In genomic region chr15:62758952-62759349, GRCh38 we compare ENCODE assay signal across 15 cellular contexts.
DNase-seq lines count a peak whose midpoint lies in the region; ATAC-seq and TF ChIP-seq lines count a peak whose summit lies in the region.
"Had no signal": no experiment of that assay in that cellular context is flagged by ENCODE, and none has a peak within 500 bp of the region (broad histone marks: within the 10 kb centered on the region; RNA-seq: fewer than 3 reads in every experiment).

No MANE protein-coding gene starts in this region.

- H3K4me3 ChIP-seq in HUES64 (ENCODE audit: low read length) (no peak overlapping the region), coronary artery (no peak overlapping the region)
- H3K4me3 ChIP-seq: hepatocyte, MG63, SJCRH30 had no signal

- DNase-seq in coronary artery (ENCODE audit: low spot score): peak; percentile 36
- DNase-seq in activated CD4-positive, CD25-positive, alpha-beta regulatory T cell treated with anti-CD3 and anti-CD28 coated beads, Interleukin-2, amount 50 U/mL, for 72 hours: no peak
- DNase-seq in NCI-H2196 (lab: John Stamatoyannopoulos, UW; ENCODE audit: unreplicated experiment): no peak
- DNase-seq in activated CD8-positive, alpha-beta memory T cell treated with anti-CD3 and anti-CD28 coated beads, Interleukin-2, amount 10 ng/mL, durations not matched to agents 7 days and 5 days: no peak
- DNase-seq in activated T-helper 1 cell treated with anti-CD3 and anti-CD28 coated beads, Interleukin-12 subunit alpha, Interleukin-12 subunit beta, Interleukin-2, Interleukin-4 antibody, amounts not matched to agents 30 ng/mL and 10 ng/mL and 1 ng/mL, durations not matched to agents 14 hours and 24 hours and 36 hours (ENCODE audit: low spot score): no peak
- DNase-seq: activated naive CD4-positive, alpha-beta T cell; central memory CD4-positive, alpha-beta T cell; MG63; SJCRH30 had no signal

- H3K27me3 ChIP-seq in HUES64 (ENCODE audit: insufficient read depth, low read length): no peaks in the 10 kb centered on the region
- H3K27me3 ChIP-seq in layer of hippocampus (ENCODE audit: control insufficient read depth, insufficient read depth, low read length): no peaks in the 10 kb centered on the region
- H3K27me3 ChIP-seq: hepatocyte, MG63, SJCRH30 had no signal

- H3K36me3 ChIP-seq in HUES64 (ENCODE audit: insufficient read depth, low read length): peaks cover 10% of the 10 kb centered on the region

- no peaks in the 10 kb centered on the region for H3K9me3 Mint-ChIP-seq in activated CD8-positive, alpha-beta memory T cell treated with anti-CD3 and anti-CD28 coated beads, Interleukin-2, amount 10 ng/mL, durations not matched to agents 7 days and 5 days (ENCODE audit: low read depth)
- no peaks in the 10 kb centered on the region for H3K9me3 Mint-ChIP-seq in activated T-helper 1 cell treated with anti-CD3 and anti-CD28 coated beads, Interleukin-12 subunit alpha, Interleukin-12 subunit beta, Interleukin-2, Interleukin-4 antibody, amounts not matched to agents 30 ng/mL and 10 ng/mL and 1 ng/mL, durations not matched to agents 14 hours and 24 hours and 36 hours
- H3K9me3 Mint-ChIP-seq: stimulated activated naive CD8-positive, alpha-beta T cell treated with anti-CD3 and anti-CD28 coated beads, Interleukin-15, Interleukin-2, amounts not matched to agents 100 ng/mL and 50 ng/mL, for 24 hours had no signal

- H3K27ac Mint-ChIP-seq in activated CD8-positive, alpha-beta memory T cell treated with anti-CD3 and anti-CD28 coated beads, Interleukin-2, amount 10 ng/mL, durations not matched to agents 7 days and 5 days: no peak overlapping the region
- H3K27ac Mint-ChIP-seq in activated T-helper 1 cell treated with anti-CD3 and anti-CD28 coated beads, Interleukin-12 subunit alpha, Interleukin-12 subunit beta, Interleukin-2, Interleukin-4 antibody, amounts not matched to agents 30 ng/mL and 10 ng/mL and 1 ng/mL, durations not matched to agents 14 hours and 24 hours and 36 hours: no peak overlapping the region
- H3K27ac Mint-ChIP-seq: B cell; stimulated activated naive CD8-positive, alpha-beta T cell treated with anti-CD3 and anti-CD28 coated beads, Interleukin-15, Interleukin-2, amounts not matched to agents 100 ng/mL and 50 ng/mL, for 24 hours had no signal

- H3K4me3 Mint-ChIP-seq in activated CD8-positive, alpha-beta memory T cell treated with anti-CD3 and anti-CD28 coated beads, Interleukin-2, amount 10 ng/mL, durations not matched to agents 7 days and 5 days: no peak overlapping the region
- no peak overlapping the region for H3K4me3 Mint-ChIP-seq in activated T-helper 1 cell treated with anti-CD3 and anti-CD28 coated beads, Interleukin-12 subunit alpha, Interleukin-12 subunit beta, Interleukin-2, Interleukin-4 antibody, amounts not matched to agents 30 ng/mL and 10 ng/mL and 1 ng/mL, durations not matched to agents 14 hours and 24 hours and 36 hours
- H3K4me3 Mint-ChIP-seq: B cell; stimulated activated naive CD8-positive, alpha-beta T cell treated with anti-CD3 and anti-CD28 coated beads, Interleukin-15, Interleukin-2, amounts not matched to agents 100 ng/mL and 50 ng/mL, for 24 hours had no signal

- H3K36me3 Mint-ChIP-seq in activated CD8-positive, alpha-beta memory T cell treated with anti-CD3 and anti-CD28 coated beads, Interleukin-2, amount 10 ng/mL, durations not matched to agents 7 days and 5 days: no peaks in the 10 kb centered on the region
- no peaks in the 10 kb centered on the region for H3K36me3 Mint-ChIP-seq in activated T-helper 1 cell treated with anti-CD3 and anti-CD28 coated beads, Interleukin-12 subunit alpha, Interleukin-12 subunit beta, Interleukin-2, Interleukin-4 antibody, amounts not matched to agents 30 ng/mL and 10 ng/mL and 1 ng/mL, durations not matched to agents 14 hours and 24 hours and 36 hours (ENCODE audit: low read depth)

- H3K27ac ChIP-seq in HUES64 (ENCODE audit: low read depth, low read length) (peak overlapping the region; percentile 83; the same call in 1 of the 2 replicates), coronary artery (peak overlapping the region; percentile 42 to 70), layer of hippocampus (ENCODE audit: low read depth, low read length) (peak overlapping the region; percentile 78), temporal lobe (ENCODE audit: low read depth, low read length) (peak overlapping the region; percentile 88)
- H3K27ac ChIP-seq: hepatocyte, SJCRH30 had no signal

- no peak for TF ChIP-seq CTCF in coronary artery (IDR thresholded peaks at IDR 0.05)

- H3K9ac ChIP-seq in HUES64 (ENCODE audit: low read depth, low read length): no peak overlapping the region

- 85% methylated on average over 4 of the region's 4 CpGs for WGBS in HUES64

- H3K27me3 Mint-ChIP-seq in activated CD8-positive, alpha-beta memory T cell treated with anti-CD3 and anti-CD28 coated beads, Interleukin-2, amount 10 ng/mL, durations not matched to agents 7 days and 5 days: no peaks in the 10 kb centered on the region
- no peaks in the 10 kb centered on the region for H3K27me3 Mint-ChIP-seq in activated T-helper 1 cell treated with anti-CD3 and anti-CD28 coated beads, Interleukin-12 subunit alpha, Interleukin-12 subunit beta, Interleukin-2, Interleukin-4 antibody, amounts not matched to agents 30 ng/mL and 10 ng/mL and 1 ng/mL, durations not matched to agents 14 hours and 24 hours and 36 hours (ENCODE audit: insufficient read depth)
- H3K27me3 Mint-ChIP-seq: stimulated activated naive CD8-positive, alpha-beta T cell treated with anti-CD3 and anti-CD28 coated beads, Interleukin-15, Interleukin-2, amounts not matched to agents 100 ng/mL and 50 ng/mL, for 24 hours had no signal

- CTCF ChIA-PET in activated CD8-positive, alpha-beta memory T cell treated with anti-CD3 and anti-CD28 coated beads, Interleukin-2, amount 10 ng/mL, durations not matched to agents 7 days and 5 days (lab: Charles Lee): interaction anchor here (1.7 kb wide), 1 partner anchor 16 kb away, joined by 5 read pairs; no protein-coding TSS in a partner anchor

- peaks cover 42% of the 10 kb centered on the region for H3K4me1 ChIP-seq in HUES64 (ENCODE audit: insufficient read depth, low read length)

- intact Hi-C loops in activated T-helper 1 cell treated with anti-CD3 and anti-CD28 coated beads, Interleukin-12 subunit alpha, Interleukin-12 subunit beta, Interleukin-2, Interleukin-4 antibody, amounts not matched to agents 30 ng/mL and 10 ng/mL and 1 ng/mL, durations not matched to agents 14 hours and 24 hours and 36 hours (cut with micrococcal nuclease): no loop called here

- H3K9me3 ChIP-seq in HUES64 (ENCODE audit: insufficient read depth, low read depth, low read length): no peaks in the 10 kb centered on the region
- H3K9me3 ChIP-seq: MG63, SJCRH30 had no signal

- H3K4me1 Mint-ChIP-seq in activated CD8-positive, alpha-beta memory T cell treated with anti-CD3 and anti-CD28 coated beads, Interleukin-2, amount 10 ng/mL, durations not matched to agents 7 days and 5 days: no peaks in the 10 kb centered on the region
- H3K4me1 Mint-ChIP-seq in activated T-helper 1 cell treated with anti-CD3 and anti-CD28 coated beads, Interleukin-12 subunit alpha, Interleukin-12 subunit beta, Interleukin-2, Interleukin-4 antibody, amounts not matched to agents 30 ng/mL and 10 ng/mL and 1 ng/mL, durations not matched to agents 14 hours and 24 hours and 36 hours (ENCODE audit: low read depth): no peaks in the 10 kb centered on the region
- H3K4me1 Mint-ChIP-seq: B cell had no signal

- no peak for ATAC-seq in activated CD8-positive, alpha-beta memory T cell treated with anti-CD3 and anti-CD28 coated beads, Interleukin-2, amount 10 ng/mL, durations not matched to agents 7 days and 5 days
